ENCODE assay signal across 12 cellular contexts in genomic region chr12:101713059-101713682, GRCh38. TPM values are rescaled to one million over a fixed set of nuclear protein-coding genes. Genes with fewer than 3 reads are reported as not detected.
DNase-seq lines count a peak whose midpoint lies in the region; ATAC-seq and TF ChIP-seq lines count a peak whose summit lies in the region.
"Had no signal": no experiment of that assay in that cellular context is flagged by ENCODE, and none has a peak within 500 bp of the region (broad histone marks: within the 10 kb centered on the region; RNA-seq: fewer than 3 reads in every experiment).

No MANE protein-coding gene starts in this region.

- no peaks in the 10 kb centered on the region for H3K27me3 Mint-ChIP-seq in activated CD4-positive, alpha-beta memory T cell treated with anti-CD3 and anti-CD28 coated beads, Interleukin-2, amount 10 ng/mL, durations not matched to agents 7 days and 5 days

- H3K9me3 ChIP-seq in Panc1 (ENCODE audit: control insufficient read depth, insufficient read depth, low read depth, low read length): no peaks in the 10 kb centered on the region

- BruUV-seq in Panc1 (replicated peaks; lab: Mats Ljungman, UMichigan): no TSS peak

- H3K4me1 ChIP-seq in Panc1 (ENCODE audit: control insufficient read depth, insufficient read depth, low read length): peaks cover 18% of the 10 kb centered on the region

- peak overlapping the region; percentile 89 for H3K27ac ChIP-seq in Panc1 (ENCODE audit: low read length)
- H3K27ac ChIP-seq in substantia nigra (ENCODE audit: low read depth, low read length, poor library complexity, severe bottlenecking): no peak overlapping the region

- no peak for DNase-seq in Panc1 (ENCODE audit: low read depth, low spot score)
- DNase-seq in foreskin melanocyte: peak; percentile 73
- peak; percentile 67 for DNase-seq in mucosa of gallbladder (ENCODE audit: low spot score)
- DNase-seq in substantia nigra (lab: John Stamatoyannopoulos, UW): peak in 27 of 49 donors; percentile 4 to 59 (median 18)
- DNase-seq in OCI-M1 (lab: John Stamatoyannopoulos, UW): no peak
- DNase-seq in NCI-H128 (lab: John Stamatoyannopoulos, UW; ENCODE audit: unreplicated experiment): no peak
- DNase-seq in activated CD4-positive, alpha-beta memory T cell treated with anti-CD3 and anti-CD28 coated beads, Interleukin-2, amount 10 ng/mL, durations not matched to agents 7 days and 5 days: no peak
- DNase-seq: activated gamma-delta T cell treated with Interleukin-2 at 50 U/mL for 16 hours, Calu3, NCI-H1048 had no signal

- CTCF ChIA-PET in Panc1 (lab: Charles Lee): no interaction called here
- CTCF ChIA-PET in activated CD4-positive, alpha-beta memory T cell treated with anti-CD3 and anti-CD28 coated beads, Interleukin-2, amount 10 ng/mL, durations not matched to agents 7 days and 5 days (lab: Charles Lee): no interaction called here

- no peaks in the 10 kb centered on the region for H3K9me3 Mint-ChIP-seq in activated CD4-positive, alpha-beta memory T cell treated with anti-CD3 and anti-CD28 coated beads, Interleukin-2, amount 10 ng/mL, durations not matched to agents 7 days and 5 days

- H3K27me3 ChIP-seq in Panc1 (ENCODE audit: control insufficient read depth, insufficient read depth, low read length): no peaks in the 10 kb centered on the region

- ATAC-seq in Panc1 (peak; percentile 96), HG03108 (IDR thresholded peaks at IDR 0.05; ENCODE audit: unreplicated experiment) (no peak)

- peaks cover 6% of the 10 kb centered on the region; the same call in 1 of the 2 replicates for H3K36me3 ChIP-seq in Panc1 (ENCODE audit: control insufficient read depth, insufficient read depth, low read length)

- intact Hi-C loops in Panc1 (cut with micrococcal nuclease; ENCODE audit: unreplicated experiment): no loop called here

- in situ Hi-C loops in Panc1 (cut with HindIII; ENCODE audit: low pct_unique_long_range_greater_than_20kb, low sequenced_read_pairs): no loop called here

- H3K4me3 Mint-ChIP-seq in activated CD4-positive, alpha-beta memory T cell treated with anti-CD3 and anti-CD28 coated beads, Interleukin-2, amount 10 ng/mL, durations not matched to agents 7 days and 5 days: no peak overlapping the region

- POLR2A ChIA-PET in Panc1 (lab: Charles Lee): interaction anchor here (0.6 kb wide), 1 partner anchor 306 kb away, joined by 4 read pairs; the partner anchor contains the start of gene ARL1
- POLR2A ChIA-PET in activated CD4-positive, alpha-beta memory T cell treated with anti-CD3 and anti-CD28 coated beads, Interleukin-2, amount 10 ng/mL, durations not matched to agents 7 days and 5 days (lab: Charles Lee): no interaction called here

- no peaks in the 10 kb centered on the region for H3K36me3 Mint-ChIP-seq in activated CD4-positive, alpha-beta memory T cell treated with anti-CD3 and anti-CD28 coated beads, Interleukin-2, amount 10 ng/mL, durations not matched to agents 7 days and 5 days (ENCODE audit: low read depth)

- no peak for TF ChIP-seq CTCF in Panc1 (IDR thresholded peaks at IDR 0.05)

- H3K27ac Mint-ChIP-seq in activated CD4-positive, alpha-beta memory T cell treated with anti-CD3 and anti-CD28 coated beads, Interleukin-2, amount 10 ng/mL, durations not matched to agents 7 days and 5 days: no peak overlapping the region

- H3K4me3 ChIP-seq in Panc1 (ENCODE audit: low read depth in 2 of 2, low read length in 2 of 2): peak overlapping the region; percentile 8 to 20; a peak in 3 of 4 replicates

- peaks cover 17% of the 10 kb centered on the region for H3K4me1 Mint-ChIP-seq in activated CD4-positive, alpha-beta memory T cell treated with anti-CD3 and anti-CD28 coated beads, Interleukin-2, amount 10 ng/mL, durations not matched to agents 7 days and 5 days

RNA-seq across cellular contexts. Expression of gene CHPT1, which starts 15.7 kb away (rescaled TPM):
- total RNA-seq in Panc1 (2021; ENCODE audit: unreplicated experiment): 78.3 TPM
- 70.3 TPM for polyA plus RNA-seq in Panc1 (2012; ENCODE audit: insufficient read length)
- 88.7 TPM for total RNA-seq in mucosa of gallbladder
- 10 to 100 TPM; 17.0 to 17.3 TPM for total RNA-seq in activated CD4-positive, alpha-beta memory T cell treated with anti-CD3 and anti-CD28 coated beads, Interleukin-2, amount 10 ng/mL, durations not matched to agents 7 days and 5 days

RNA-seq across cellular contexts. Expression of gene SYCP3, which starts 26.1 kb away (rescaled TPM):
- total RNA-seq in Panc1 (2021; ENCODE audit: unreplicated experiment) (not detected), mucosa of gallbladder (0.32 TPM)
- polyA plus RNA-seq in Panc1 (2012; ENCODE audit: insufficient read length): 0.39 TPM
- total RNA-seq in activated CD4-positive, alpha-beta memory T cell treated with anti-CD3 and anti-CD28 coated beads, Interleukin-2, amount 10 ng/mL, durations not matched to agents 7 days and 5 days: under 1 TPM; 0.28 to 0.30 TPM
- polyA plus RNA-seq: endothelial cell of umbilical vein had no signal

Comparison
In these comparisons a context has a peak if more than half of its experiments do, and no peak if none do; other contexts are left out.
1. DNase-seq: peak in foreskin melanocyte (single experiment), mucosa of gallbladder (single experiment) and substantia nigra (27 of 49); none in Panc1 (single experiment), OCI-M1 (single experiment), NCI-H128 (single experiment) and activated CD4-positive, alpha-beta memory T cell treated with anti-CD3 and anti-CD28 coated beads, Interleukin-2, amount 10 ng/mL, durations not matched to agents 7 days and 5 days (single experiment).